In genomic region chr22:18970180-18970947, GRCh38 we compare ENCODE assay signal across 8 cellular contexts. TPM values are rescaled to one million over a fixed set of nuclear protein-coding genes. Genes with fewer than 3 reads are reported as not detected.
A peak's percentile ranks its signal among the peaks of the same experiment; 100 is the strongest.
DNase-seq lines count a peak whose midpoint lies in the region; ATAC-seq, FAIRE-seq and TF ChIP-seq lines count a peak whose summit lies in the region.

No MANE protein-coding gene starts in this region.

- peaks cover 5 to 11% of the 10 kb centered on the region in 2 donors for H3K4me1 ChIP-seq in adrenal gland (replicated peaks in 1 of 2)
- no peaks in the 10 kb centered on the region for H3K4me1 ChIP-seq in iPS-15b (ENCODE audit: control insufficient read depth, insufficient read depth, low read length)

- FAIRE-seq in RCC 7860 (lab: Jason Lieb, UNC): no peak

- H3K4me3 ChIP-seq in adrenal gland: peak overlapping the region; percentile 40 to 90 (median 62)
- peak overlapping the region; percentile 55 for H3K4me3 ChIP-seq in iPS-15b (ENCODE audit: low read depth, low read length)

- H3K27me3 ChIP-seq in adrenal gland (no peaks in the 10 kb centered on the region), iPS-15b (ENCODE audit: control insufficient read depth, insufficient read depth, low read length) (no peaks in the 10 kb centered on the region)

- 0 to 1% (median 1%) methylated on average over 13 to 91 of the region's 93 CpGs; no CpG with 5 or more reads in 1 of the 4 donors for WGBS in adrenal gland, 4 donors

- DNase-seq in AG08395 (ENCODE audit: low spot score): peak; percentile 7
- peak; percentile 78 for DNase-seq in HEK293T (ENCODE audit: extremely low spot score)
- DNase-seq in adrenal gland: peak in 1 of 7 donors; percentile 31
- no peak for DNase-seq in stimulated activated naive B cell treated with anti-CD40 and anti-IgM and Interleukin-4, amounts not matched to agents 10 μg/mL and 1 μg/mL and 100 μg/mL, for 72 hours
- DNase-seq in RCC 7860 (ENCODE audit: low spot score): no peak
- DNase-seq in SKM-1 treated with dmso at 0.1 percent for 144 hours (lab: John Stamatoyannopoulos, UW; ENCODE audit: unreplicated experiment): no peak
- no peak for DNase-seq in SHP77 treated with DMSO at 0.1 percent for 48 hours (lab: John Stamatoyannopoulos, UW)

- intact Hi-C loops in adrenal gland (cut with DNase I): no loop called here

- TF ChIP-seq POLR2A in adrenal gland (IDR thresholded peaks at IDR 0.05): no peak

- no peaks in the 10 kb centered on the region for H3K9me3 Mint-ChIP-seq in stimulated activated naive B cell treated with anti-CD40 and anti-IgM and Interleukin-4, amounts not matched to agents 10 μg/mL and 1 μg/mL and 100 μg/mL, for 72 hours

- peaks cover 3 to 5% of the 10 kb centered on the region in 2 donors for H3K4me1 Mint-ChIP-seq in stimulated activated naive B cell treated with anti-CD40 and anti-IgM and Interleukin-4, amounts not matched to agents 10 μg/mL and 1 μg/mL and 100 μg/mL, for 72 hours

- TF ChIP-seq CTCF in adrenal gland (IDR thresholded peaks at IDR 0.05): peak in 1 of 6 experiments; percentile 5

- H3K36me3 Mint-ChIP-seq in stimulated activated naive B cell treated with anti-CD40 and anti-IgM and Interleukin-4, amounts not matched to agents 10 μg/mL and 1 μg/mL and 100 μg/mL, for 72 hours: no peaks in the 10 kb centered on the region

- H3K9me3 ChIP-seq in adrenal gland (replicated peaks in 1 of 3) (no peaks in the 10 kb centered on the region), iPS-15b (ENCODE audit: control insufficient read depth, insufficient read depth, low read length) (no peaks in the 10 kb centered on the region)

- peak; percentile 37 to 58 for ATAC-seq in stimulated activated naive B cell treated with anti-CD40 and anti-IgM and Interleukin-4, amounts not matched to agents 10 μg/mL and 1 μg/mL and 100 μg/mL, for 72 hours (replicated peaks)

- H3K4me3 Mint-ChIP-seq in stimulated activated naive B cell treated with anti-CD40 and anti-IgM and Interleukin-4, amounts not matched to agents 10 μg/mL and 1 μg/mL and 100 μg/mL, for 72 hours: peak overlapping the region; percentile 25 to 50

- peak overlapping the region in 1 of 5 donors; percentile 74 for H3K27ac ChIP-seq in adrenal gland

- peak overlapping the region; percentile 90 for H3K9ac ChIP-seq in iPS-15b (ENCODE audit: low read depth, low read length)

- H3K36me3 ChIP-seq in adrenal gland (replicated peaks in 1 of 2): no peaks in the 10 kb centered on the region
- H3K36me3 ChIP-seq in iPS-15b (ENCODE audit: control insufficient read depth, insufficient read depth, low read length): no peaks in the 10 kb centered on the region

- POLR2A ChIA-PET in HEK293T (lab: Yijun Ruan, JAX): no interaction called here

- CTCF ChIA-PET in HEK293T (lab: Yijun Ruan, JAX): no interaction called here

- H3K27me3 Mint-ChIP-seq in stimulated activated naive B cell treated with anti-CD40 and anti-IgM and Interleukin-4, amounts not matched to agents 10 μg/mL and 1 μg/mL and 100 μg/mL, for 72 hours: peaks cover 39 to 57% of the 10 kb centered on the region in 2 donors

- no peak overlapping the region for H3K27ac Mint-ChIP-seq in stimulated activated naive B cell treated with anti-CD40 and anti-IgM and Interleukin-4, amounts not matched to agents 10 μg/mL and 1 μg/mL and 100 μg/mL, for 72 hours

TF ChIP-seq in HEK293T, 16 proteins besides CTCF, POLR2A, EP300 and RAD21:
- no peak for TF ChIP-seq NFRKB (IDR thresholded peaks at IDR 0.05)
- no peak for TF ChIP-seq FOXM1 (IDR thresholded peaks at IDR 0.05; ENCODE audit: borderline replicate concordance)
- no peak for TF ChIP-seq SUZ12 (IDR thresholded peaks at IDR 0.05)
- no peak for TF ChIP-seq ZNF384 (IDR thresholded peaks at IDR 0.05)
- TF ChIP-seq PKNOX1 (IDR thresholded peaks at IDR 0.05): no peak
- no peak for TF ChIP-seq L3MBTL2 (conservative IDR thresholded peaks at IDR 0.05)
- no peak for TF ChIP-seq BHLHE40 (IDR thresholded peaks at IDR 0.05; ENCODE audit: borderline replicate concordance)
- TF ChIP-seq FOXA1 (IDR thresholded peaks at IDR 0.05): no peak
- TF ChIP-seq FOXK2 (IDR thresholded peaks at IDR 0.05): no peak
- TF ChIP-seq ELF4 (IDR thresholded peaks at IDR 0.05): no peak
- no peak for TF ChIP-seq CTBP1 (IDR thresholded peaks at IDR 0.05; ENCODE audit: borderline replicate concordance)
- no peak for TF ChIP-seq ARNT (IDR thresholded peaks at IDR 0.05)
- no peak for TF ChIP-seq HDGF (IDR thresholded peaks at IDR 0.05; ENCODE audit: borderline replicate concordance)
- TF ChIP-seq LEF1 (IDR thresholded peaks at IDR 0.05; ENCODE audit: borderline replicate concordance): no peak
- no peak for TF ChIP-seq TARDBP (IDR thresholded peaks at IDR 0.05)
- no peak for TF ChIP-seq SP1 (IDR thresholded peaks at IDR 0.05)

RNA-seq across cellular contexts. Expression of gene PRODH, which starts 34.3 kb away (rescaled TPM):
- total RNA-seq in adrenal gland: 1 to 10 TPM in 2 of 8 donors, under 1 TPM in 3, not detected in 3; 0.28 to 2.7 (median 0.86) TPM
- 1 to 10 TPM in 2 of 3 donors, not detected in 1; 1.2 to 1.7 TPM for polyA plus RNA-seq in adrenal gland

Comparison
In these comparisons a context has a peak if more than half of its experiments do, and no peak if none do; other contexts are left out.
1. DNase-seq: peak in AG08395 (single experiment) and HEK293T (single experiment); none in stimulated activated naive B cell treated with anti-CD40 and anti-IgM and Interleukin-4, amounts not matched to agents 10 μg/mL and 1 μg/mL and 100 μg/mL, for 72 hours (single experiment), RCC 7860 (single experiment), SKM-1 treated with dmso at 0.1 percent for 144 hours (single experiment) and SHP77 treated with DMSO at 0.1 percent for 48 hours (single experiment).